In genomic region chr9:91395553-91396470, GRCh38 we compare ENCODE assay signal across 9 cellular contexts. TPM values are rescaled to one million over a fixed set of nuclear protein-coding genes. Genes with fewer than 3 reads are reported as not detected.
A peak's percentile ranks its signal among the peaks of the same experiment; 100 is the strongest.
DNase-seq lines count a peak whose midpoint lies in the region; ATAC-seq and TF ChIP-seq lines count a peak whose summit lies in the region.
"Had no signal": no experiment of that assay in that cellular context is flagged by ENCODE, and none has a peak within 500 bp of the region (broad histone marks: within the 10 kb centered on the region; RNA-seq: fewer than 3 reads in every experiment).

No MANE protein-coding gene starts in this region.

- H3K27ac Mint-ChIP-seq in MCF 10A (ENCODE audit: low read depth, unreplicated experiment) (peak overlapping the region; percentile 23), chondrocyte (ENCODE audit: unreplicated experiment) (peak overlapping the region; percentile 55)

- peak; percentile 64 for ATAC-seq in upper lobe of right lung
- ATAC-seq in HG03520 (IDR thresholded peaks at IDR 0.05; ENCODE audit: unreplicated experiment) = no peak

- no peaks in the 10 kb centered on the region for H3K27me3 ChIP-seq in breast epithelium
- H3K27me3 ChIP-seq in upper lobe of right lung = no peaks in the 10 kb centered on the region
- no peaks in the 10 kb centered on the region for H3K27me3 ChIP-seq in stomach
- H3K27me3 ChIP-seq: testis had no signal

- DNase-seq in MCF 10A (ENCODE audit: unreplicated experiment) (peak; percentile 75), breast epithelium (ENCODE audit: low spot score in 2 of 2) (no peak), NCI-H2171 treated with DMSO at 0.1 percent for 48 hours (lab: John Stamatoyannopoulos, UW) (peak; percentile 96), chondrocyte (ENCODE audit: low spot score) (no peak), upper lobe of right lung (no peak), stomach (no peak), NCI-H446 treated with DMSO at 0.1 percent for 48 hours (lab: John Stamatoyannopoulos, UW) (no peak)
- DNase-seq: testis had no signal

- no peak for TF ChIP-seq EP300 in stomach (IDR thresholded peaks at IDR 0.05)

- no peaks in the 10 kb centered on the region for H3K9me3 Mint-ChIP-seq in MCF 10A (ENCODE audit: unreplicated experiment)
- no peaks in the 10 kb centered on the region for H3K9me3 Mint-ChIP-seq in chondrocyte (ENCODE audit: low read depth)

- H3K36me3 ChIP-seq in breast epithelium (no peaks in the 10 kb centered on the region), upper lobe of right lung (no peaks in the 10 kb centered on the region), stomach (no peaks in the 10 kb centered on the region)

- no peaks in the 10 kb centered on the region for H3K36me3 Mint-ChIP-seq in MCF 10A (ENCODE audit: insufficient read depth, unreplicated experiment)
- H3K36me3 Mint-ChIP-seq in chondrocyte (ENCODE audit: low read depth) = no peaks in the 10 kb centered on the region

- CTCF ChIA-PET in MCF 10A (lab: Yijun Ruan, JAX) = interaction anchor here (0.7 to 1.4 kb wide), 2 partner anchors 306 to 466 kb away, joined by 3 read pairs; no protein-coding TSS in a partner anchor

- H3K4me1 ChIP-seq in breast epithelium = no peaks in the 10 kb centered on the region
- H3K4me1 ChIP-seq in upper lobe of right lung = no peaks in the 10 kb centered on the region
- peaks cover 0 to 6% (median 0%) of the 10 kb centered on the region in 4 donors for H3K4me1 ChIP-seq in stomach
- H3K4me1 ChIP-seq: testis had no signal

- H3K27me3 Mint-ChIP-seq in MCF 10A (ENCODE audit: insufficient read depth, unreplicated experiment) (no peaks in the 10 kb centered on the region), chondrocyte (ENCODE audit: low read depth) (no peaks in the 10 kb centered on the region)

- POLR2A ChIA-PET in MCF 10A (lab: Yijun Ruan, JAX) = interaction anchor here (0.6 to 2.1 kb wide), 15 partner anchors 10 to 410 kb away, joined by 3 to 9 read pairs (median 4); partner anchors contain the start of gene AUH

- H3K9me3 ChIP-seq in breast epithelium (no peaks in the 10 kb centered on the region), upper lobe of right lung (no peaks in the 10 kb centered on the region), stomach (no peaks in the 10 kb centered on the region)
- H3K9me3 ChIP-seq: testis had no signal

- H3K4me3 ChIP-seq in breast epithelium (no peak overlapping the region), upper lobe of right lung (no peak overlapping the region), stomach (no peak overlapping the region)
- H3K4me3 ChIP-seq: testis had no signal

- intact Hi-C loops in MCF 10A (cut with micrococcal nuclease) = loop anchor here (2.0 kb wide), 1 partner anchor 35 kb away; the partner anchor contains the start of gene AUH
- intact Hi-C loops in breast epithelium (cut with DNase I; ENCODE audit: low total_unique reads) = no loop called here
- intact Hi-C loops in upper lobe of right lung (cut with DNase I) = no loop called here
- intact Hi-C loops in stomach (cut with DNase I; ENCODE audit: low total_unique reads) = no loop called here

- 70 to 79% (median 76%) methylated on average over 7 of the region's 7 CpGs for WGBS in stomach, 5 donors

- TF ChIP-seq POLR2A in breast epithelium (IDR thresholded peaks at IDR 0.05) (no peak), stomach (IDR thresholded peaks at IDR 0.05) (no peak)

- peaks cover 26% of the 10 kb centered on the region for H3K4me1 Mint-ChIP-seq in MCF 10A (ENCODE audit: insufficient read depth, unreplicated experiment)
- peaks cover 17% of the 10 kb centered on the region for H3K4me1 Mint-ChIP-seq in chondrocyte (ENCODE audit: low read depth)

- H3K4me3 Mint-ChIP-seq in MCF 10A (ENCODE audit: unreplicated experiment) = peak overlapping the region; percentile 8
- H3K4me3 Mint-ChIP-seq in chondrocyte (ENCODE audit: unreplicated experiment) = no peak overlapping the region

- BruUV-seq in MCF 10A (replicated peaks; lab: Mats Ljungman, UMichigan) = no TSS peak

- H3K27ac ChIP-seq in breast epithelium (no peak overlapping the region), upper lobe of right lung (no peak overlapping the region), stomach (no peak overlapping the region)
- H3K27ac ChIP-seq: testis had no signal

- TF ChIP-seq CTCF in MCF 10A (IDR thresholded peaks at IDR 0.05; ENCODE audit: unreplicated experiment) (no peak), breast epithelium (IDR thresholded peaks at IDR 0.05) (no peak), chondrocyte (IDR thresholded peaks at IDR 0.05) (no peak), upper lobe of right lung (IDR thresholded peaks at IDR 0.05) (no peak), stomach (IDR thresholded peaks at IDR 0.05) (no peak)

RNA-seq across cellular contexts. Expression of gene NFIL3, which starts 27.8 kb away (rescaled TPM):
- total RNA-seq in MCF 10A (2022) (70.4 and 76.8 TPM in 2 replicates), breast epithelium (10 to 100 TPM; 65.1 to 87.2 (median 74.9) TPM), chondrocyte (22.5 to 43.3 TPM (median 43.2 TPM) in 3 replicates), upper lobe of right lung (26.2 TPM), stomach (10 to 100 TPM in 3 of 5 donors, 1 to 10 TPM in 1, not detected in 1; 8.0 to 39.7 (median 17.5) TPM)
- 10 to 100 TPM; 21.2 to 21.9 (median 21.7) TPM for polyA plus RNA-seq in stomach

RNA-seq across cellular contexts. Expression of gene AUH, which starts 34.1 kb away (rescaled TPM):
- total RNA-seq in MCF 10A (2022) (16.1 and 20.9 TPM in 2 replicates), breast epithelium (10 to 100 TPM; 34.2 to 64.4 (median 50.8) TPM), chondrocyte (8.8 to 11.5 TPM (median 9.1 TPM) in 3 replicates), upper lobe of right lung (18.6 TPM), stomach (100 to 1,000 TPM in 1 of 5 donors, 10 to 100 TPM in 2, 1 to 10 TPM in 2; 5.8 to 331 (median 30.3) TPM)
- 10 to 100 TPM; 17.2 to 27.1 (median 22.0) TPM for polyA plus RNA-seq in stomach

Comparison
In these comparisons a context has a peak if more than half of its experiments do, and no peak if none do; other contexts are left out.
1. DNase-seq: peak in MCF 10A (single experiment) and NCI-H2171 treated with DMSO at 0.1 percent for 48 hours (single experiment); none in breast epithelium (0 of 2), chondrocyte (single experiment), upper lobe of right lung (single experiment), stomach (single experiment) and NCI-H446 treated with DMSO at 0.1 percent for 48 hours (single experiment).